In genomic region chr9:72480931-72481330, GRCh38 we compare ENCODE assay signal across 21 cellular contexts. TPM values are rescaled to one million over a fixed set of nuclear protein-coding genes. Genes with fewer than 3 reads are reported as not detected.
DNase-seq lines count a peak whose midpoint lies in the region; FAIRE-seq and TF ChIP-seq lines count a peak whose summit lies in the region.
"Had no signal": no experiment of that assay in that cellular context is flagged by ENCODE, and none has a peak within 500 bp of the region (broad histone marks: within the 10 kb centered on the region; RNA-seq: fewer than 3 reads in every experiment).

No MANE protein-coding gene starts in this region.

- FAIRE-seq in frontal cortex (lab: Jason Lieb, UNC) = no peak

- H3K4me3 Mint-ChIP-seq in chondrocyte (ENCODE audit: unreplicated experiment) (no peak overlapping the region), CD14-positive monocyte (no peak overlapping the region)
- H3K4me3 Mint-ChIP-seq: activated CD4-positive, alpha-beta T cell treated with anti-CD3 and anti-CD28 coated beads, Interleukin-2, amount 10 ng/mL, durations not matched to agents 7 days and 5 days; CD4-positive, CD25-positive, alpha-beta regulatory T cell; effector memory CD8-positive, alpha-beta T cell; T-cell had no signal

- DNase-seq in AG08396 (ENCODE audit: low spot score) (peak; percentile 39), M059J (ENCODE audit: low read depth) (peak; percentile 32), chondrocyte (ENCODE audit: low spot score) (no peak), iris pigment epithelial cell (ENCODE audit: low read depth) (peak; percentile 57), amniotic stem cell (lab: John Stamatoyannopoulos, UW) (no peak), frontal cortex (ENCODE audit: low spot score in 2 of 2) (no peak), CD14-positive monocyte (ENCODE audit: low spot score) (no peak), iPS-NIHi7 (ENCODE audit: extremely low spot score) (no peak)
- DNase-seq: activated CD4-positive, alpha-beta T cell treated with anti-CD3 and anti-CD28 coated beads, Interleukin-2, amount 10 ng/mL, durations not matched to agents 7 days and 5 days; CD4-positive, CD25-positive, alpha-beta regulatory T cell; cerebellar nuclear complex; effector memory CD8-positive, alpha-beta T cell; gastrocnemius medialis; NCI-H1105; NCI-H2107; NCI-H524 treated with DMSO at 0.1 percent for 48 hours; nucleus accumbens; right cardiac atrium; T-cell; testis had no signal

- H3K9me3 Mint-ChIP-seq in chondrocyte (ENCODE audit: low read depth) = no peaks in the 10 kb centered on the region
- H3K9me3 Mint-ChIP-seq in CD14-positive monocyte = no peaks in the 10 kb centered on the region
- H3K9me3 Mint-ChIP-seq: activated CD4-positive, alpha-beta T cell treated with anti-CD3 and anti-CD28 coated beads, Interleukin-2, amount 10 ng/mL, durations not matched to agents 7 days and 5 days; CD4-positive, CD25-positive, alpha-beta regulatory T cell; effector memory CD8-positive, alpha-beta T cell; T-cell had no signal

- TF ChIP-seq CTCF in chondrocyte (IDR thresholded peaks at IDR 0.05) (no peak), CD14-positive monocyte (IDR thresholded peaks at IDR 0.05) (no peak)

- H3K27me3 Mint-ChIP-seq in chondrocyte (ENCODE audit: low read depth) = no peaks in the 10 kb centered on the region
- H3K27me3 Mint-ChIP-seq in CD14-positive monocyte (ENCODE audit: low read depth in 3 of 3) = peaks cover 0 to 9% (median 8%) of the 10 kb centered on the region in 3 donors
- H3K27me3 Mint-ChIP-seq: activated CD4-positive, alpha-beta T cell treated with anti-CD3 and anti-CD28 coated beads, Interleukin-2, amount 10 ng/mL, durations not matched to agents 7 days and 5 days; CD4-positive, CD25-positive, alpha-beta regulatory T cell; T-cell had no signal

- intact Hi-C loops in CD14-positive monocyte (cut with micrococcal nuclease) = no loop called here

- no peaks in the 10 kb centered on the region for H3K36me3 Mint-ChIP-seq in chondrocyte (ENCODE audit: low read depth)
- H3K36me3 Mint-ChIP-seq in CD14-positive monocyte = no peaks in the 10 kb centered on the region
- H3K36me3 Mint-ChIP-seq: CD4-positive, CD25-positive, alpha-beta regulatory T cell; T-cell had no signal

- peak overlapping the region; percentile 30 for H3K27ac Mint-ChIP-seq in chondrocyte (ENCODE audit: unreplicated experiment)
- no peak overlapping the region for H3K27ac Mint-ChIP-seq in CD14-positive monocyte
- H3K27ac Mint-ChIP-seq: activated CD4-positive, alpha-beta T cell treated with anti-CD3 and anti-CD28 coated beads, Interleukin-2, amount 10 ng/mL, durations not matched to agents 7 days and 5 days; CD4-positive, CD25-positive, alpha-beta regulatory T cell; effector memory CD8-positive, alpha-beta T cell; T-cell had no signal

- H3K4me1 Mint-ChIP-seq in chondrocyte (ENCODE audit: low read depth) (peaks cover 29% of the 10 kb centered on the region), CD14-positive monocyte (peaks cover 16% of the 10 kb centered on the region)

RNA-seq across cellular contexts. Expression of gene TMC1, which starts 40.5 kb away (rescaled TPM):
- 1.1 TPM in 1 of 2 replicates, not detected in the other for total RNA-seq in M059J (2014; rRNA removed; shearing (Covaris generic))
- total RNA-seq in chondrocyte (not detected in 3 replicates), frontal cortex (0.82 TPM)
- under 1 TPM; 0.40 to 0.55 TPM for polyA plus RNA-seq in CD14-positive monocyte
- total RNA-seq: activated CD4-positive, alpha-beta T cell treated with anti-CD3 and anti-CD28 coated beads, Interleukin-2, amount 10 ng/mL, durations not matched to agents 7 days and 5 days; CD4-positive, CD25-positive, alpha-beta regulatory T cell; Right ventricle myocardium inferior; T-cell had no signal
- polyA plus RNA-seq: CD4-positive, CD25-positive, alpha-beta regulatory T cell had no signal

Comparison
In these comparisons a context has a peak if more than half of its experiments do, and no peak if none do; other contexts are left out.
1. DNase-seq: peak in AG08396 (single experiment), M059J (single experiment) and iris pigment epithelial cell (single experiment); none in chondrocyte (single experiment), amniotic stem cell (single experiment), frontal cortex (0 of 2), CD14-positive monocyte (single experiment) and iPS-NIHi7 (single experiment).